ENCODE assay signal across 30 cellular contexts in genomic region chr5:35485487-35485886, GRCh38.
"Had no signal": no experiment of that assay in that cellular context is flagged by ENCODE, and none has a peak within 500 bp of the region (broad histone marks: within the 10 kb centered on the region; RNA-seq: fewer than 3 reads in every experiment).

No MANE protein-coding gene starts in this region.

- H3K27ac ChIP-seq: adrenal gland, ascending aorta, breast epithelium, cardiac muscle cell, colonic mucosa, WERI-Rb-1 had no signal

- H3K4me1 ChIP-seq: breast epithelium, colonic mucosa had no signal

- FAIRE-seq: frontal cortex had no signal

- H3K9me3 ChIP-seq: adrenal gland, ascending aorta, breast epithelium, colonic mucosa had no signal

- H3K4me3 ChIP-seq: adrenal gland, ascending aorta, breast epithelium, cardiac muscle cell, colonic mucosa had no signal

- H3K36me3 ChIP-seq: adrenal gland, ascending aorta, breast epithelium, cardiac muscle cell, colonic mucosa, WERI-Rb-1 had no signal

- H3K27me3 ChIP-seq: adrenal gland, ascending aorta, breast epithelium, cardiac muscle cell, colonic mucosa had no signal

- DNase-seq: activated B cell treated with CpG ODN at 0.5 μM for 24 hours; activated CD4-positive, alpha-beta T cell treated with anti-CD3 and anti-CD28 coated beads for 48 hours; activated CD4-positive, alpha-beta T cell treated with anti-CD3 and anti-CD28 coated beads, Interleukin-2, amount 50 U/mL, for 1 hour; activated CD4-positive, alpha-beta T cell treated with anti-CD3 and anti-CD28 coated beads, Interleukin-2, amount 50 U/mL, for 48 hours; activated CD8-positive, alpha-beta memory T cell treated with anti-CD3 and anti-CD28 coated beads for 24 hours; activated CD8-positive, alpha-beta T cell treated with anti-CD3 and anti-CD28 coated beads for 36 hours; activated effector memory CD4-positive, alpha-beta T cell treated with Interleukin-2 at 50 U/mL for 16 hours; activated naive CD4-positive, alpha-beta T cell treated with anti-CD3 and anti-CD28 coated beads for 36 hours; activated naive CD8-positive, alpha-beta T cell treated with anti-CD3 and anti-CD28 coated beads for 36 hours; activated naive CD8-positive, alpha-beta T cell treated with anti-CD3 and anti-CD28 coated beads, Interleukin-2, amount 50 U/mL, for 24 hours; activated T-cell treated with anti-CD3 and anti-CD28 coated beads, Interleukin-2, amount 50 U/mL, for 4 hours; adrenal gland; amygdala; central memory CD4-positive, alpha-beta T cell; cerebellar nuclear complex; colonic mucosa; effector CD8-positive, alpha-beta T cell; foreskin fibroblast; head of caudate nucleus; T-helper 1 cell; T-helper 17 cell; T1000; WERI-Rb-1 had no signal

- ATAC-seq: activated CD4-positive, CD25-positive, alpha-beta regulatory T cell treated with anti-CD3 and anti-CD28 coated beads, Interleukin-2, amount 50 U/mL, for 24 hours; activated CD8-positive, alpha-beta T cell treated with anti-CD3 and anti-CD28 coated beads for 36 hours; activated naive CD8-positive, alpha-beta T cell treated with anti-CD3 and anti-CD28 coated beads, Interleukin-2, amount 50 U/mL, for 24 hours; activated T-cell treated with anti-CD3 and anti-CD28 coated beads, Interleukin-2, amount 50 U/mL, for 4 hours; activated T-helper 17 cell treated with anti-CD3 and anti-CD28 coated beads, Interleukin-2, amount 50 U/mL, for 72 hours; esophagus mucosa; T-helper 17 cell had no signal
